ENCODE assay signal across 11 cellular contexts in genomic region chr6:39313526-39314272, GRCh38. TPM values are rescaled to one million over a fixed set of nuclear protein-coding genes. Genes with fewer than 3 reads are reported as not detected.
DNase-seq lines count a peak whose midpoint lies in the region; ATAC-seq and TF ChIP-seq lines count a peak whose summit lies in the region.
"Had no signal": no experiment of that assay in that cellular context is flagged by ENCODE, and none has a peak within 500 bp of the region (broad histone marks: within the 10 kb centered on the region; RNA-seq: fewer than 3 reads in every experiment).

No MANE protein-coding gene starts in this region.

- H3K27ac ChIP-seq in body of pancreas (no peak overlapping the region), left lung (no peak overlapping the region), testis (no peak overlapping the region)

- 0 to 3% methylated on average over 3 to 58 of the region's 80 CpGs for WGBS in body of pancreas, 2 donors
- 1 to 3% methylated on average over 28 to 79 of the region's 80 CpGs for WGBS in testis, 2 donors

- no peaks in the 10 kb centered on the region for H3K36me3 ChIP-seq in body of pancreas (replicated peaks in 1 of 2; ENCODE audit: insufficient read depth in 1 of 2, low read depth in 2 of 2)
- H3K36me3 ChIP-seq in left lung: no peaks in the 10 kb centered on the region
- H3K36me3 ChIP-seq in testis (ENCODE audit: low read depth, missing control alignments): no peaks in the 10 kb centered on the region

- H3K4me1 Mint-ChIP-seq in T-helper 2 cell treated with Interferon-gamma antibody and Interleukin-4, amounts not matched to agents 5 μg/mL and 100 μg/mL, for 36 hours (ENCODE audit: low read depth): peaks cover 2% of the 10 kb centered on the region

- TF ChIP-seq CTCF in body of pancreas (IDR thresholded peaks at IDR 0.05): no peak
- no peak for TF ChIP-seq CTCF in left lung (IDR thresholded peaks at IDR 0.05)
- no peak for TF ChIP-seq CTCF in testis (IDR thresholded peaks at IDR 0.05)

- no peaks in the 10 kb centered on the region for H3K36me3 Mint-ChIP-seq in T-helper 2 cell treated with Interferon-gamma antibody and Interleukin-4, amounts not matched to agents 5 μg/mL and 100 μg/mL, for 36 hours (ENCODE audit: low read depth)

- H3K9me3 ChIP-seq in body of pancreas (no peaks in the 10 kb centered on the region), left lung (no peaks in the 10 kb centered on the region), testis (no peaks in the 10 kb centered on the region)

- H3K4me3 Mint-ChIP-seq in T-helper 2 cell treated with Interferon-gamma antibody and Interleukin-4, amounts not matched to agents 5 μg/mL and 100 μg/mL, for 36 hours: peak overlapping the region; percentile 20

- no peaks in the 10 kb centered on the region for H3K9me3 Mint-ChIP-seq in T-helper 2 cell treated with Interferon-gamma antibody and Interleukin-4, amounts not matched to agents 5 μg/mL and 100 μg/mL, for 36 hours

- no peak for TF ChIP-seq POLR2A in body of pancreas (IDR thresholded peaks at IDR 0.05)
- no peak for TF ChIP-seq POLR2A in testis (IDR thresholded peaks at IDR 0.05)

- ATAC-seq in body of pancreas (peak; percentile 25), left lung (peak; percentile 35), GM21390 (IDR thresholded peaks at IDR 0.05; ENCODE audit: unreplicated experiment) (no peak)

- H3K4me1 ChIP-seq in body of pancreas (peaks cover 18% of the 10 kb centered on the region), left lung (peaks cover 8 to 21% of the 10 kb centered on the region in 2 donors), testis (peaks cover 9% of the 10 kb centered on the region)

- DNase-seq in T-helper 2 cell treated with Interferon-gamma antibody and Interleukin-4, amounts not matched to agents 5 μg/mL and 100 μg/mL, for 36 hours (ENCODE audit: low spot score): no peak
- DNase-seq in T-helper 2 cell (no peak), body of pancreas (peak in 2 of 4 donors; percentile 44 to 46), left lung (peak in 1 of 2 donors; percentile 81), testis (no peak), HK-2 (ENCODE audit: unreplicated experiment) (no peak), HT-29 (ENCODE audit: low spot score) (no peak)
- DNase-seq: activated effector memory CD4-positive, alpha-beta T cell treated with anti-CD3 and anti-CD28 coated beads, Interleukin-2, amount 50 U/mL, for 16 hours; NCI-H510A had no signal

- H3K27ac Mint-ChIP-seq in T-helper 2 cell treated with Interferon-gamma antibody and Interleukin-4, amounts not matched to agents 5 μg/mL and 100 μg/mL, for 36 hours: no peak overlapping the region

- H3K27me3 Mint-ChIP-seq in T-helper 2 cell treated with Interferon-gamma antibody and Interleukin-4, amounts not matched to agents 5 μg/mL and 100 μg/mL, for 36 hours (ENCODE audit: low read depth): peaks cover 53% of the 10 kb centered on the region

- no peak overlapping the region for H3K4me3 ChIP-seq in body of pancreas
- peak overlapping the region; percentile 3 to 30 for H3K4me3 ChIP-seq in left lung
- peak overlapping the region; percentile 39 to 57 for H3K4me3 ChIP-seq in testis

- peaks cover 0 to 4% of the 10 kb centered on the region in 2 donors for H3K27me3 ChIP-seq in body of pancreas
- peaks cover 22 to 59% of the 10 kb centered on the region in 2 donors for H3K27me3 ChIP-seq in left lung
- no peaks in the 10 kb centered on the region for H3K27me3 ChIP-seq in testis

- intact Hi-C loops in body of pancreas (cut with DNase I): loop anchor here (10.0 kb wide), 1 partner anchor 439 kb away; no protein-coding TSS in a partner anchor
- intact Hi-C loops in left lung (cut with DNase I): no loop called here
- intact Hi-C loops in testis (cut with DNase I; ENCODE audit: low total_unique reads): no loop called here

RNA-seq across cellular contexts. Expression of gene KCNK17, which starts 0.5 kb away (rescaled TPM):
- total RNA-seq in body of pancreas (1 to 10 TPM; 1.6 to 2.3 TPM), left lung (1 to 10 TPM; 4.8 to 5.2 TPM), testis (under 1 TPM; 0.37 to 0.47 TPM)
- 0.32 TPM for polyA plus RNA-seq in testis (ENCODE audit: insufficient read depth, low read depth, low replicate concordance)
- 0.13 TPM in 1 of 2 replicates, not detected in the other for total RNA-seq in HT-29 (2014; rRNA removed; shearing (Covaris generic))

RNA-seq across cellular contexts. Expression of gene KCNK16, which starts 8.8 kb away (rescaled TPM):
- 1 to 10 TPM in 1 of 2 donors, not detected in 1; 2.9 TPM for total RNA-seq in body of pancreas
- total RNA-seq in left lung: not detected
- total RNA-seq in testis: not detected
- polyA plus RNA-seq in testis (ENCODE audit: insufficient read depth, low read depth, low replicate concordance): not detected
- total RNA-seq in HT-29 (2014; rRNA removed; shearing (Covaris generic)): not detected in 2 replicates
- total RNA-seq: lower leg skin had no signal

Comparison
In these comparisons a context has a peak if more than half of its experiments do, and no peak if none do; other contexts are left out.
1. H3K4me3 ChIP-seq: peak in left lung (2 of 2) and testis (2 of 2); none in body of pancreas (0 of 2).